In the genomic region with DNA sequence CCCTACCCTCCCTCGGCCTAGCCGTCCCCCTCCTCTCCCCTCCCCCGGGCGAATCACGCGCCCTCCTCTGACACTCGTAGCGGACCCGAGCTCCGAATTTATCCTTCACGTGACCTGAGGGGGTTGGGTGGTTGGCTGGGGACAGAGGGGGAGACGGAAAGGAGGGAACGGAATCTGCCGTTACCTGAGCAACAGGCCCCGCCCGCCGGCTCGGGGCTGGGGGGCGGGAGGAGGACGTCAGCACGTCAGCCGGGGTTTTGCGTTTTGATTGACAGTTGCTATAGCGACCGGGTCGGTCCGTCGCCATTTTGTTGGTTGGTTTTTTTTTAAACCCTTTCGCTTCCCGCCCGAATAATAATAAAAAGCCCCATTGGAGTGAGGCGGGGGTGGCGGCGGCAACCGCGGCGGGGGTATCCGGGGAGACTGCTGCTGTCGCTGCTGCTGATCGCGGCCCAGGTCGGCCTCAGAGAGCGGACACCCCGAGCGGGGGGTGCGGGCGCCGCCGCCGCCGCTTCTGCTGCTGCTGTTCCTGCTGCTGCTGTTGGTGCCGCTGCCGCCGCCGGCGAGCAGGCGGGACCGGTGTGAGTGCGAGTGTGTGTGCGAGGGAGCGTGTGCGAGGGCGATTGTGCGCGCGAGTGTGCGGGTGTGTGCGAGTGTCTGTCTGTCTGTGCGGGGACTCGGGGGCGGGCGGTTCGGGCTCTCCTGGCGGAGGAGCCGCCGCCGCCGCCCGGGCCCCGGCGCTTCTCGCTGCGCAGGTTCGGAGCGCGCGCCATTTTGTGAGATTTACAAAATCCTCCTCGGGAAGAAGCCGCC, we compare ENCODE assay signal across 8 cellular contexts. TPM values are rescaled to one million over a fixed set of nuclear protein-coding genes. Genes with fewer than 3 reads are reported as not detected.
DNase-seq lines count a peak whose midpoint lies in the region; ATAC-seq and TF ChIP-seq lines count a peak whose summit lies in the region.

A gene (plus strand): TSS at position 286 of the 813 bp plus-strand sequence. CDS start 53,602 bp downstream, outside the sequence.

- peak within 1 kb of the TSS; percentile 74 for H3K4me2 ChIP-seq in parathyroid adenoma (ENCODE audit: low read length)

- no peak for TF ChIP-seq CTCF in GM12875 (IDR thresholded peaks at IDR 0.05; ENCODE audit: borderline replicate concordance, insufficient read depth, low read depth, low read length)
- no peak for TF ChIP-seq CTCF in cardiac muscle cell (IDR thresholded peaks at IDR 0.05; ENCODE audit: low read depth, low read length)
- no peak for TF ChIP-seq CTCF in parathyroid adenoma (IDR thresholded peaks at IDR 0.05)
- peak in 2 of 5 experiments; percentile 20 to 32 for TF ChIP-seq CTCF in tibial nerve (IDR thresholded peaks at IDR 0.05)

- H3K36me3 ChIP-seq in adipocyte (ENCODE audit: control insufficient read depth, insufficient read depth, low read length, severe bottlenecking) (no peaks in the 10 kb centered on the region), cardiac muscle cell (peaks cover 7% of the 10 kb centered on the region), parathyroid adenoma (ENCODE audit: control insufficient read depth, insufficient read depth, low read length) (no peaks in the 10 kb centered on the region), tibial nerve (no peaks in the 10 kb centered on the region)

- H3K9me3 ChIP-seq in adipocyte (ENCODE audit: control insufficient read depth, low read length) (no peaks in the 10 kb centered on the region), cardiac muscle cell (ENCODE audit: low read depth) (no peaks in the 10 kb centered on the region), parathyroid adenoma (ENCODE audit: control insufficient read depth, low read length) (no peaks in the 10 kb centered on the region), tibial nerve (no peaks in the 10 kb centered on the region)

- peak within 1 kb of the TSS; percentile 86 for H2AFZ ChIP-seq in parathyroid adenoma

- TF ChIP-seq POLR2A in tibial nerve (IDR thresholded peaks at IDR 0.05), result peak; percentile 30 to 72

- H3K9ac ChIP-seq in adipocyte (ENCODE audit: low read length) (peak within 1 kb of the TSS; percentile 98), parathyroid adenoma (peak within 1 kb of the TSS; percentile 98)

- H3K27me3 ChIP-seq in adipocyte (replicated peaks; ENCODE audit: control insufficient read depth, insufficient read depth, low read length), result no peaks in the 10 kb centered on the region
- no peaks in the 10 kb centered on the region for H3K27me3 ChIP-seq in cardiac muscle cell
- no peaks in the 10 kb centered on the region for H3K27me3 ChIP-seq in parathyroid adenoma (ENCODE audit: control insufficient read depth, insufficient read depth, low read length)
- no peaks in the 10 kb centered on the region for H3K27me3 ChIP-seq in tibial nerve

- DNase-seq in NCI-H1436 (lab: John Stamatoyannopoulos, UW) (peak; percentile 100), T follicular helper cell (ENCODE audit: low read depth) (peak; percentile 98), adipocyte (ENCODE audit: low read depth) (peak; percentile 100), cardiac muscle cell (ENCODE audit: low read depth in 1 of 2, low spot score in 1 of 2) (peak; percentile 99 to 100), tibial nerve (ENCODE audit: low spot score in 2 of 2) (peak; percentile 96 to 99)

- peak; percentile 78 for ATAC-seq in HG02798 (IDR thresholded peaks at IDR 0.05; ENCODE audit: poor library complexity, unreplicated experiment)

- WGBS in tibial nerve, 2 donors, result 0 to 1% methylated on average over 52 to 82 of the region's 89 CpGs

- H3K27ac ChIP-seq in cardiac muscle cell, result peak within 1 kb of the TSS; percentile 100
- peak within 1 kb of the TSS; percentile 100 for H3K27ac ChIP-seq in parathyroid adenoma
- peak within 1 kb of the TSS; percentile 99 to 100 (median 100) for H3K27ac ChIP-seq in tibial nerve

- H3K4me3 ChIP-seq in GM12875 (ENCODE audit: low read depth, low read length), result peak within 1 kb of the TSS; percentile 98
- H3K4me3 ChIP-seq in adipocyte (ENCODE audit: low read length), result peak within 1 kb of the TSS; percentile 90
- peak within 1 kb of the TSS; percentile 84 for H3K4me3 ChIP-seq in cardiac muscle cell
- peak within 1 kb of the TSS; percentile 93 for H3K4me3 ChIP-seq in parathyroid adenoma (ENCODE audit: low read depth, low read length)
- peak within 1 kb of the TSS; percentile 79 to 97 (median 92) for H3K4me3 ChIP-seq in tibial nerve

- H3K4me1 ChIP-seq in adipocyte (ENCODE audit: control insufficient read depth, insufficient read depth, low read length) (peaks cover 41% of the 10 kb centered on the region), cardiac muscle cell (ENCODE audit: low read depth) (peaks cover 21% of the 10 kb centered on the region), parathyroid adenoma (peaks cover 3% of the 10 kb centered on the region), tibial nerve (peaks cover 0 to 46% (median 22%) of the 10 kb centered on the region in 4 donors)

- peaks cover 24% of the 10 kb centered on the region for H3K79me2 ChIP-seq in parathyroid adenoma

- peak; percentile 91 to 95 for TF ChIP-seq EP300 in tibial nerve (IDR thresholded peaks at IDR 0.05)

RNA-seq across cellular contexts. Expression of the gene that starts here (rescaled TPM):
- total RNA-seq in cardiac muscle cell (57.7 and 61.7 TPM in 2 replicates), tibial nerve (10 to 100 TPM; 65.8 to 81.6 (median 68.2) TPM)
- polyA plus RNA-seq in cardiac muscle cell, result 4.2 and 4.5 TPM in 2 replicates

Comparison
In these comparisons a context has a peak if more than half of its experiments do, and no peak if none do; other contexts are left out.
1. Peak in every context shown above with its lines: DNase-seq, ATAC-seq, H3K4me3 ChIP-seq and H3K27ac ChIP-seq.